1 cellular context compared by ENCODE assay signal in the genomic region with DNA sequence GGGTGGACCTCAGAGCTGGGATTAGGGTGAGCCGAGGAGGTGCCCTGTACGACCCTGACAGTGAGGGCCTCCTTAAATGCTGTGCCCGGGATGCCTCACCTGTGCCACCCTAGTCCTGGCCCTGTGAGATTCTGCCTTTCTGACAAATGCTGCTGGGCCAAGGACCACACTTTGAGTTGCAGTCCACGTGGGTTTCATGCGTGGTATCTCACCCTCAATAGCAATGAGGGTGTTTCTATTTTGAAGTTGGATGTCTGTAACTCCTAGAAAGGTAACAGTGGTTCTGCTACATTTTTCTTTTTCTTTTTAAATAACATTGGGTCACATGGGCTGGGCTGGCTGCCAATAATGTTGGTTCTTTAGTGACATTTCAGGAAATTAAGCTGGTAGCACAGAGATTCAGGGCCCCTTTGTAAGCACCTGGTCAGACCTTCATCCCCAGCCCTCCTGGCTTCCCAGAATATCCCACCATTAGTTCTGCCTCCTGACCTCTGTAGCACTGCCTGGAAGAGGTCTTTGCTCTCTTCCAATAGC.
TF ChIP-seq lines count a peak whose summit lies in the region.

No MANE protein-coding gene starts in this region.

TF ChIP-seq in GM23338, 12 proteins besides CTCF, POLR2A, EP300 and RAD21 (continued from another document):
- TF ChIP-seq, protein P1, sequence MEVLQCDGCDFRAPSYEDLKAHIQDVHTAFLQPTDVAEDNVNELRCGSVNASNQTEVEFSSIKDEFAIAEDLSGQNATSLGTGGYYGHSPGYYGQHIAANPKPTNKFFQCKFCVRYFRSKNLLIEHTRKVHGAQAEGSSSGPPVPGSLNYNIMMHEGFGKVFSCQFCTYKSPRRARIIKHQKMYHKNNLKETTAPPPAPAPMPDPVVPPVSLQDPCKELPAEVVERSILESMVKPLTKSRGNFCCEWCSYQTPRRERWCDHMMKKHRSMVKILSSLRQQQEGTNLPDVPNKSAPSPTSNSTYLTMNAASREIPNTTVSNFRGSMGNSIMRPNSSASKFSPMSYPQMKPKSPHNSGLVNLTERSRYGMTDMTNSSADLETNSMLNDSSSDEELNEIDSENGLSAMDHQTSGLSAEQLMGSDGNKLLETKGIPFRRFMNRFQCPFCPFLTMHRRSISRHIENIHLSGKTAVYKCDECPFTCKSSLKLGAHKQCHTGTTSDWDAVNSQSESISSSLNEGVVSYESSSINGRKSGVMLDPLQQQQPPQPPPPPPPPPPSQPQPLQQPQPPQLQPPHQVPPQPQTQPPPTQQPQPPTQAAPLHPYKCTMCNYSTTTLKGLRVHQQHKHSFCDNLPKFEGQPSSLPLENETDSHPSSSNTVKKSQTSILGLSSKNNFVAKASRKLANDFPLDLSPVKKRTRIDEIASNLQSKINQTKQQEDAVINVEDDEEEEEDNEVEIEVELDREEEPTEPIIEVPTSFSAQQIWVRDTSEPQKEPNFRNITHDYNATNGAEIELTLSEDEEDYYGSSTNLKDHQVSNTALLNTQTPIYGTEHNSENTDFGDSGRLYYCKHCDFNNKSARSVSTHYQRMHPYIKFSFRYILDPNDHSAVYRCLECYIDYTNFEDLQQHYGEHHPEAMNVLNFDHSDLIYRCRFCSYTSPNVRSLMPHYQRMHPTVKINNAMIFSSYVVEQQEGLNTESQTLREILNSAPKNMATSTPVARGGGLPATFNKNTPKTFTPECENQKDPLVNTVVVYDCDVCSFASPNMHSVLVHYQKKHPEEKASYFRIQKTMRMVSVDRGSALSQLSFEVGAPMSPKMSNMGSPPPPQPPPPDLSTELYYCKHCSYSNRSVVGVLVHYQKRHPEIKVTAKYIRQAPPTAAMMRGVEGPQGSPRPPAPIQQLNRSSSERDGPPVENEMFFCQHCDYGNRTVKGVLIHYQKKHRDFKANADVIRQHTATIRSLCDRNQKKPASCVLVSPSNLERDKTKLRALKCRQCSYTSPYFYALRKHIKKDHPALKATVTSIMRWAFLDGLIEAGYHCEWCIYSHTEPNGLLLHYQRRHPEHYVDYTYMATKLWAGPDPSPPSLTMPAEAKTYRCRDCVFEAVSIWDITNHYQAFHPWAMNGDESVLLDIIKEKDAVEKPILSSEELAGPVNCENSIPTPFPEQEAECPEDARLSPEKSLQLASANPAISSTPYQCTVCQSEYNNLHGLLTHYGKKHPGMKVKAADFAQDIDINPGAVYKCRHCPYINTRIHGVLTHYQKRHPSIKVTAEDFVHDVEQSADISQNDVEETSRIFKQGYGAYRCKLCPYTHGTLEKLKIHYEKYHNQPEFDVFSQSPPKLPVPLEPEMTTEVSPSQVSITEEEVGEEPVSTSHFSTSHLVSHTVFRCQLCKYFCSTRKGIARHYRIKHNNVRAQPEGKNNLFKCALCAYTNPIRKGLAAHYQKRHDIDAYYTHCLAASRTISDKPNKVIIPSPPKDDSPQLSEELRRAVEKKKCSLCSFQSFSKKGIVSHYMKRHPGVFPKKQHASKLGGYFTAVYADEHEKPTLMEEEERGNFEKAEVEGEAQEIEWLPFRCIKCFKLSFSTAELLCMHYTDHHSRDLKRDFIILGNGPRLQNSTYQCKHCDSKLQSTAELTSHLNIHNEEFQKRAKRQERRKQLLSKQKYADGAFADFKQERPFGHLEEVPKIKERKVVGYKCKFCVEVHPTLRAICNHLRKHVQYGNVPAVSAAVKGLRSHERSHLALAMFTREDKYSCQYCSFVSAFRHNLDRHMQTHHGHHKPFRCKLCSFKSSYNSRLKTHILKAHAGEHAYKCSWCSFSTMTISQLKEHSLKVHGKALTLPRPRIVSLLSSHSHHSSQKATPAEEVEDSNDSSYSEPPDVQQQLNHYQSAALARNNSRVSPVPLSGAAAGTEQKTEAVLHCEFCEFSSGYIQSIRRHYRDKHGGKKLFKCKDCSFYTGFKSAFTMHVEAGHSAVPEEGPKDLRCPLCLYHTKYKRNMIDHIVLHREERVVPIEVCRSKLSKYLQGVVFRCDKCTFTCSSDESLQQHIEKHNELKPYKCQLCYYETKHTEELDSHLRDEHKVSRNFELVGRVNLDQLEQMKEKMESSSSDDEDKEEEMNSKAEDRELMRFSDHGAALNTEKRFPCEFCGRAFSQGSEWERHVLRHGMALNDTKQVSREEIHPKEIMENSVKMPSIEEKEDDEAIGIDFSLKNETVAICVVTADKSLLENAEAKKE (CRISPR knock-in tag; IDR thresholded peaks at IDR 0.05) = no peak
- TF ChIP-seq, protein P2, sequence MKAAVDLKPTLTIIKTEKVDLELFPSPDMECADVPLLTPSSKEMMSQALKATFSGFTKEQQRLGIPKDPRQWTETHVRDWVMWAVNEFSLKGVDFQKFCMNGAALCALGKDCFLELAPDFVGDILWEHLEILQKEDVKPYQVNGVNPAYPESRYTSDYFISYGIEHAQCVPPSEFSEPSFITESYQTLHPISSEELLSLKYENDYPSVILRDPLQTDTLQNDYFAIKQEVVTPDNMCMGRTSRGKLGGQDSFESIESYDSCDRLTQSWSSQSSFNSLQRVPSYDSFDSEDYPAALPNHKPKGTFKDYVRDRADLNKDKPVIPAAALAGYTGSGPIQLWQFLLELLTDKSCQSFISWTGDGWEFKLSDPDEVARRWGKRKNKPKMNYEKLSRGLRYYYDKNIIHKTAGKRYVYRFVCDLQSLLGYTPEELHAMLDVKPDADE (IDR thresholded peaks at IDR 0.05) = no peak
- no peak for TF ChIP-seq ZNF331 (CRISPR knock-in tag; IDR thresholded peaks at IDR 0.05; ENCODE audit: low read depth)
- TF ChIP-seq ZNF114 (CRISPR knock-in tag; IDR thresholded peaks at IDR 0.05) = no peak
- TF ChIP-seq, protein P3, sequence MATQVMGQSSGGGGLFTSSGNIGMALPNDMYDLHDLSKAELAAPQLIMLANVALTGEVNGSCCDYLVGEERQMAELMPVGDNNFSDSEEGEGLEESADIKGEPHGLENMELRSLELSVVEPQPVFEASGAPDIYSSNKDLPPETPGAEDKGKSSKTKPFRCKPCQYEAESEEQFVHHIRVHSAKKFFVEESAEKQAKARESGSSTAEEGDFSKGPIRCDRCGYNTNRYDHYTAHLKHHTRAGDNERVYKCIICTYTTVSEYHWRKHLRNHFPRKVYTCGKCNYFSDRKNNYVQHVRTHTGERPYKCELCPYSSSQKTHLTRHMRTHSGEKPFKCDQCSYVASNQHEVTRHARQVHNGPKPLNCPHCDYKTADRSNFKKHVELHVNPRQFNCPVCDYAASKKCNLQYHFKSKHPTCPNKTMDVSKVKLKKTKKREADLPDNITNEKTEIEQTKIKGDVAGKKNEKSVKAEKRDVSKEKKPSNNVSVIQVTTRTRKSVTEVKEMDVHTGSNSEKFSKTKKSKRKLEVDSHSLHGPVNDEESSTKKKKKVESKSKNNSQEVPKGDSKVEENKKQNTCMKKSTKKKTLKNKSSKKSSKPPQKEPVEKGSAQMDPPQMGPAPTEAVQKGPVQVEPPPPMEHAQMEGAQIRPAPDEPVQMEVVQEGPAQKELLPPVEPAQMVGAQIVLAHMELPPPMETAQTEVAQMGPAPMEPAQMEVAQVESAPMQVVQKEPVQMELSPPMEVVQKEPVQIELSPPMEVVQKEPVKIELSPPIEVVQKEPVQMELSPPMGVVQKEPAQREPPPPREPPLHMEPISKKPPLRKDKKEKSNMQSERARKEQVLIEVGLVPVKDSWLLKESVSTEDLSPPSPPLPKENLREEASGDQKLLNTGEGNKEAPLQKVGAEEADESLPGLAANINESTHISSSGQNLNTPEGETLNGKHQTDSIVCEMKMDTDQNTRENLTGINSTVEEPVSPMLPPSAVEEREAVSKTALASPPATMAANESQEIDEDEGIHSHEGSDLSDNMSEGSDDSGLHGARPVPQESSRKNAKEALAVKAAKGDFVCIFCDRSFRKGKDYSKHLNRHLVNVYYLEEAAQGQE (IDR thresholded peaks at IDR 0.05; ENCODE audit: unreplicated experiment) = no peak
- no peak for TF ChIP-seq POLR2AphosphoS5 (IDR thresholded peaks at IDR 0.05; ENCODE audit: low read depth)
- TF ChIP-seq NANOG (IDR thresholded peaks at IDR 0.05; ENCODE audit: borderline replicate concordance) = no peak
- no peak for TF ChIP-seq STAT1 (IDR thresholded peaks at IDR 0.05; ENCODE audit: unreplicated experiment)
- TF ChIP-seq CREB1 (CRISPR knock-in tag; IDR thresholded peaks at IDR 0.05; ENCODE audit: low read depth) = no peak
